In the genomic region with DNA sequence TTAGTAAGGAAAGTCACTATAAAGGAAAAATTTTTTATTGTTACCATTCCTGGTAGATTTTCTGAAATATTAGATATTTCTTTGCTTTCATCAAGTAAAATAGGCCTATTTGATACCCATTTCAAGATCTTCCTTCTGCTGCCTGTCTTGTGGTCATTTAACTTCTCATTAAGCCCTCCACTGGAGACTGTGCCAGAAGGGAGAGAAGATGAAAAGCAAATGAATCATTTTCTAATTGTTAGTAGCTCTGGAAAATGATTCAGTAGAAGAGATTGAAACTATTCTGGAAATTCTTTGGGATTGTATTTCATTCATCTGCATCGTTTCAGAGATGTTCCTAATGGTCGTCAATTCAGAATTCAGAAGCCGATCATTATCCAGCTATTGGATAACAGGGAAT, we compare ENCODE assay signal across 1 cellular context.
TF ChIP-seq lines count a peak whose summit lies in the region.

No MANE protein-coding gene starts in this region.

TF ChIP-seq in neural cell, 6 proteins besides CTCF, POLR2A, EP300 and RAD21:
- TF ChIP-seq POLR2AphosphoS5 (IDR thresholded peaks at IDR 0.05) (no peak), SMC3 (conservative IDR thresholded peaks at IDR 0.05; ENCODE audit: poor library complexity) (no peak), MXI1 (conservative IDR thresholded peaks at IDR 0.05; ENCODE audit: poor library complexity, severe bottlenecking) (no peak), TAF1 (IDR thresholded peaks at IDR 0.05; ENCODE audit: low read depth) (no peak), EZH2 (IDR thresholded peaks at IDR 0.05; ENCODE audit: borderline replicate concordance, insufficient read depth, low read length, poor library complexity, severe bottlenecking) (no peak)
- TF ChIP-seq, protein P1, sequence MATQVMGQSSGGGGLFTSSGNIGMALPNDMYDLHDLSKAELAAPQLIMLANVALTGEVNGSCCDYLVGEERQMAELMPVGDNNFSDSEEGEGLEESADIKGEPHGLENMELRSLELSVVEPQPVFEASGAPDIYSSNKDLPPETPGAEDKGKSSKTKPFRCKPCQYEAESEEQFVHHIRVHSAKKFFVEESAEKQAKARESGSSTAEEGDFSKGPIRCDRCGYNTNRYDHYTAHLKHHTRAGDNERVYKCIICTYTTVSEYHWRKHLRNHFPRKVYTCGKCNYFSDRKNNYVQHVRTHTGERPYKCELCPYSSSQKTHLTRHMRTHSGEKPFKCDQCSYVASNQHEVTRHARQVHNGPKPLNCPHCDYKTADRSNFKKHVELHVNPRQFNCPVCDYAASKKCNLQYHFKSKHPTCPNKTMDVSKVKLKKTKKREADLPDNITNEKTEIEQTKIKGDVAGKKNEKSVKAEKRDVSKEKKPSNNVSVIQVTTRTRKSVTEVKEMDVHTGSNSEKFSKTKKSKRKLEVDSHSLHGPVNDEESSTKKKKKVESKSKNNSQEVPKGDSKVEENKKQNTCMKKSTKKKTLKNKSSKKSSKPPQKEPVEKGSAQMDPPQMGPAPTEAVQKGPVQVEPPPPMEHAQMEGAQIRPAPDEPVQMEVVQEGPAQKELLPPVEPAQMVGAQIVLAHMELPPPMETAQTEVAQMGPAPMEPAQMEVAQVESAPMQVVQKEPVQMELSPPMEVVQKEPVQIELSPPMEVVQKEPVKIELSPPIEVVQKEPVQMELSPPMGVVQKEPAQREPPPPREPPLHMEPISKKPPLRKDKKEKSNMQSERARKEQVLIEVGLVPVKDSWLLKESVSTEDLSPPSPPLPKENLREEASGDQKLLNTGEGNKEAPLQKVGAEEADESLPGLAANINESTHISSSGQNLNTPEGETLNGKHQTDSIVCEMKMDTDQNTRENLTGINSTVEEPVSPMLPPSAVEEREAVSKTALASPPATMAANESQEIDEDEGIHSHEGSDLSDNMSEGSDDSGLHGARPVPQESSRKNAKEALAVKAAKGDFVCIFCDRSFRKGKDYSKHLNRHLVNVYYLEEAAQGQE (IDR thresholded peaks at IDR 0.05; ENCODE audit: borderline replicate concordance) = no peak
